Comparison of ENCODE assay signal across 1 cellular context in the genomic region with DNA sequence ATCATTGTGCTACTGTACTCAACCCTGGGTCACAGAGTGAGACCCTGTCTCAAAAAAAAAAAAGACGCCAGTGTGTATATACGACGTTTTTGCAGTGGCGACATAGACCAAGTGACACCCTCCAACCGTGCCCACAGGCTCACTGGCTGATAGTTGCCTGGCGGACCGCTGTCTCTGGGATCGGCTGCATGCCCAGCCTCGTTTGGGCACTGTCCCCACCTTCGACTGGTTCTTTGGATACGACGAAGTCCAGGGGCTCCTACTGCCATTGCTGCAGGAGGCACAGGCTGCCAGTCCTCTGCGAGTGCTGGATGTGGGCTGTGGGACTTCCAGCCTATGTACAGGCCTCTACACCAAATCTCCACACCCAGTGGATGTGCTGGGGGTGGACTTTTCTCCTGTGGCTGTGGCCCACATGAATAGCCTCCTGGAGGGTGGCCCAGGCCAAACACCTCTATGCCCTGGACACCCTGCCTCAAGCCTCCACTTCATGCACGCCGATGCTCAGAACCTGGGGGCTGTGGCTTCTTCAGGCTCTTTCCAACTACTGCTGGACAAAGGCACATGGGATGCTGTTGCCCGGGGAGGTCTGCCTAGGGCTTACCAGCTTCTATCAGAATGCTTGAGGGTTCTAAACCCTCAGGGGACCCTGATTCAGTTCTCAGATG.
TF ChIP-seq lines count a peak whose summit lies in the region.

No MANE protein-coding gene starts in this region.

TF ChIP-seq in WTC11, 78 proteins besides CTCF, POLR2A, EP300 and RAD21 (continued from another document):
- TF ChIP-seq, protein P1, sequence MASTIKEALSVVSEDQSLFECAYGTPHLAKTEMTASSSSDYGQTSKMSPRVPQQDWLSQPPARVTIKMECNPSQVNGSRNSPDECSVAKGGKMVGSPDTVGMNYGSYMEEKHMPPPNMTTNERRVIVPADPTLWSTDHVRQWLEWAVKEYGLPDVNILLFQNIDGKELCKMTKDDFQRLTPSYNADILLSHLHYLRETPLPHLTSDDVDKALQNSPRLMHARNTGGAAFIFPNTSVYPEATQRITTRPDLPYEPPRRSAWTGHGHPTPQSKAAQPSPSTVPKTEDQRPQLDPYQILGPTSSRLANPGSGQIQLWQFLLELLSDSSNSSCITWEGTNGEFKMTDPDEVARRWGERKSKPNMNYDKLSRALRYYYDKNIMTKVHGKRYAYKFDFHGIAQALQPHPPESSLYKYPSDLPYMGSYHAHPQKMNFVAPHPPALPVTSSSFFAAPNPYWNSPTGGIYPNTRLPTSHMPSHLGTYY (CRISPR knock-in tag; IDR thresholded peaks at IDR 0.05) = 0 out of 2 replicates have a peak, but pooled peaks have one; percentile 19
- TF ChIP-seq FOXK1 (CRISPR knock-in tag; IDR thresholded peaks at IDR 0.05) (no peak), MAX (CRISPR knock-in tag; IDR thresholded peaks at IDR 0.05) (no peak), TCF7 (CRISPR knock-in tag; IDR thresholded peaks at IDR 0.05; ENCODE audit: low read depth) (no peak), ESRRA (CRISPR knock-in tag; IDR thresholded peaks at IDR 0.05; ENCODE audit: borderline replicate concordance) (no peak), FOXJ3 (CRISPR knock-in tag; IDR thresholded peaks at IDR 0.05; ENCODE audit: borderline replicate concordance) (0 out of 2 replicates have a peak, but pooled peaks have one; percentile 45), IRF2 (CRISPR knock-in tag; IDR thresholded peaks at IDR 0.05; ENCODE audit: borderline replicate concordance, low read depth) (no peak), NR1H2 (CRISPR knock-in tag; IDR thresholded peaks at IDR 0.05) (no peak), ELF4 (CRISPR knock-in tag; IDR thresholded peaks at IDR 0.05; ENCODE audit: low read depth) (no peak), ATF2 (CRISPR knock-in tag; IDR thresholded peaks at IDR 0.05; ENCODE audit: borderline replicate concordance, low read depth) (no peak), JAZF1 (CRISPR knock-in tag; IDR thresholded peaks at IDR 0.05) (no peak), ZNF423 (CRISPR knock-in tag; IDR thresholded peaks at IDR 0.05) (no peak), NR3C1 (CRISPR knock-in tag; conservative IDR thresholded peaks at IDR 0.05; ENCODE audit: low read depth) (no peak), NFATC4 (CRISPR knock-in tag; IDR thresholded peaks at IDR 0.05) (peak; percentile 19), SOX15 (CRISPR knock-in tag; IDR thresholded peaks at IDR 0.05) (no peak), ZNF232 (CRISPR knock-in tag; IDR thresholded peaks at IDR 0.05) (no peak), TEAD1 (CRISPR knock-in tag; IDR thresholded peaks at IDR 0.05) (no peak), SP1 (CRISPR knock-in tag; conservative IDR thresholded peaks at IDR 0.05) (no peak), OVOL2 (CRISPR knock-in tag; IDR thresholded peaks at IDR 0.05; ENCODE audit: borderline replicate concordance) (no peak), NFE2L1 (CRISPR knock-in tag; IDR thresholded peaks at IDR 0.05) (no peak), HMGA2 (CRISPR knock-in tag; IDR thresholded peaks at IDR 0.05) (no peak)
- TF ChIP-seq, protein P2, sequence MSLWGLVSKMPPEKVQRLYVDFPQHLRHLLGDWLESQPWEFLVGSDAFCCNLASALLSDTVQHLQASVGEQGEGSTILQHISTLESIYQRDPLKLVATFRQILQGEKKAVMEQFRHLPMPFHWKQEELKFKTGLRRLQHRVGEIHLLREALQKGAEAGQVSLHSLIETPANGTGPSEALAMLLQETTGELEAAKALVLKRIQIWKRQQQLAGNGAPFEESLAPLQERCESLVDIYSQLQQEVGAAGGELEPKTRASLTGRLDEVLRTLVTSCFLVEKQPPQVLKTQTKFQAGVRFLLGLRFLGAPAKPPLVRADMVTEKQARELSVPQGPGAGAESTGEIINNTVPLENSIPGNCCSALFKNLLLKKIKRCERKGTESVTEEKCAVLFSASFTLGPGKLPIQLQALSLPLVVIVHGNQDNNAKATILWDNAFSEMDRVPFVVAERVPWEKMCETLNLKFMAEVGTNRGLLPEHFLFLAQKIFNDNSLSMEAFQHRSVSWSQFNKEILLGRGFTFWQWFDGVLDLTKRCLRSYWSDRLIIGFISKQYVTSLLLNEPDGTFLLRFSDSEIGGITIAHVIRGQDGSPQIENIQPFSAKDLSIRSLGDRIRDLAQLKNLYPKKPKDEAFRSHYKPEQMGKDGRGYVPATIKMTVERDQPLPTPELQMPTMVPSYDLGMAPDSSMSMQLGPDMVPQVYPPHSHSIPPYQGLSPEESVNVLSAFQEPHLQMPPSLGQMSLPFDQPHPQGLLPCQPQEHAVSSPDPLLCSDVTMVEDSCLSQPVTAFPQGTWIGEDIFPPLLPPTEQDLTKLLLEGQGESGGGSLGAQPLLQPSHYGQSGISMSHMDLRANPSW (CRISPR knock-in tag; conservative IDR thresholded peaks at IDR 0.05; ENCODE audit: low read depth) = no peak; the same call in 1 of the 2 replicates
- TF ChIP-seq, protein P3, sequence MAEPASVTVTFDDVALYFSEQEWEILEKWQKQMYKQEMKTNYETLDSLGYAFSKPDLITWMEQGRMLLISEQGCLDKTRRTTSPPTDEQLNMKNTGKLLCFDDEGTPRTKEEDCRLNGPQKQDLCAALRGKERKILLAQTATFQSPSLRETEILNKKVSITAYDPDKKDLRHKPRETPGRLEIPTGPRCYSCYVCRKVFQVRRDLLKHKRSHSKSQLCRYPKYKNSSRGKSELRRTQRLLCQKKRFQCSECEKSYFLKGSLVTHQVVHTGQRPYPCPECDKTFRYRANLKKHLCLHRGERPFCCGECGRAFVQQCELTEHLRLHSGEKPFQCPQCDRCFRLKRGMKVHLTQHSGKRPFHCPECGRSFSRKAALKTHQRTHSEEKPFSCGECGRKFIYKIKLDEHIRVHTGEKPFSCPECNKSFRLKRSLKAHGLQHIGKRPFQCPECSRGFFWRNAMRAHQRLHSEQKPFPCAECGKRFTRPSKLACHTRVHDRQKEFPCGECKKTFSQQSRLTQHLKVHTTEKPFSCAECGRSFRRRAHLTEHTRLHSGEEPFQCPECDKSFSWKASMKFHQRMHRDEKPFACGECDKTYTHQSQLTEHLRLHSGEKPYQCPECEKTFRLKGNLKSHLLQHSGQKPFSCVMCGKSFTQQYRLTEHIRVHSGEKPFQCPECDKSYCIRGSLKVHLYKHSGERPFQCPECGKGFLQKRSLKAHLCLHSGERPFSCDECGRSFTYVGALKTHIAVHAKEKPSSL (CRISPR knock-in tag; conservative IDR thresholded peaks at IDR 0.05) = peak; percentile 56; the same call in 1 of the 2 replicates
- TF ChIP-seq, protein P4, sequence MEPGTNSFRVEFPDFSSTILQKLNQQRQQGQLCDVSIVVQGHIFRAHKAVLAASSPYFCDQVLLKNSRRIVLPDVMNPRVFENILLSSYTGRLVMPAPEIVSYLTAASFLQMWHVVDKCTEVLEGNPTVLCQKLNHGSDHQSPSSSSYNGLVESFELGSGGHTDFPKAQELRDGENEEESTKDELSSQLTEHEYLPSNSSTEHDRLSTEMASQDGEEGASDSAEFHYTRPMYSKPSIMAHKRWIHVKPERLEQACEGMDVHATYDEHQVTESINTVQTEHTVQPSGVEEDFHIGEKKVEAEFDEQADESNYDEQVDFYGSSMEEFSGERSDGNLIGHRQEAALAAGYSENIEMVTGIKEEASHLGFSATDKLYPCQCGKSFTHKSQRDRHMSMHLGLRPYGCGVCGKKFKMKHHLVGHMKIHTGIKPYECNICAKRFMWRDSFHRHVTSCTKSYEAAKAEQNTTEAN (CRISPR knock-in tag; IDR thresholded peaks at IDR 0.05) = no peak
- TF ChIP-seq, protein P5, sequence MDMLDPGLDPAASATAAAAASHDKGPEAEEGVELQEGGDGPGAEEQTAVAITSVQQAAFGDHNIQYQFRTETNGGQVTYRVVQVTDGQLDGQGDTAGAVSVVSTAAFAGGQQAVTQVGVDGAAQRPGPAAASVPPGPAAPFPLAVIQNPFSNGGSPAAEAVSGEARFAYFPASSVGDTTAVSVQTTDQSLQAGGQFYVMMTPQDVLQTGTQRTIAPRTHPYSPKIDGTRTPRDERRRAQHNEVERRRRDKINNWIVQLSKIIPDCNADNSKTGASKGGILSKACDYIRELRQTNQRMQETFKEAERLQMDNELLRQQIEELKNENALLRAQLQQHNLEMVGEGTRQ (CRISPR knock-in tag; IDR thresholded peaks at IDR 0.05) = no peak
- TF ChIP-seq, protein P6, sequence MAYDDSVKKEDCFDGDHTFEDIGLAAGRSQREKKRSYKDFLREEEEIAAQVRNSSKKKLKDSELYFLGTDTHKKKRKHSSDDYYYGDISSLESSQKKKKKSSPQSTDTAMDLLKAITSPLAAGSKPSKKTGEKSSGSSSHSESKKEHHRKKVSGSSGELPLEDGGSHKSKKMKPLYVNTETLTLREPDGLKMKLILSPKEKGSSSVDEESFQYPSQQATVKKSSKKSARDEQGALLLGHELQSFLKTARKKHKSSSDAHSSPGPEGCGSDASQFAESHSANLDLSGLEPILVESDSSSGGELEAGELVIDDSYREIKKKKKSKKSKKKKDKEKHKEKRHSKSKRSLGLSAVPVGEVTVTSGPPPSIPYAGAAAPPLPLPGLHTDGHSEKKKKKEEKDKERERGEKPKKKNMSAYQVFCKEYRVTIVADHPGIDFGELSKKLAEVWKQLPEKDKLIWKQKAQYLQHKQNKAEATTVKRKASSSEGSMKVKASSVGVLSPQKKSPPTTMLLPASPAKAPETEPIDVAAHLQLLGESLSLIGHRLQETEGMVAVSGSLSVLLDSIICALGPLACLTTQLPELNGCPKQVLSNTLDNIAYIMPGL (CRISPR knock-in tag; IDR thresholded peaks at IDR 0.05) = no peak
- TF ChIP-seq, protein P7, sequence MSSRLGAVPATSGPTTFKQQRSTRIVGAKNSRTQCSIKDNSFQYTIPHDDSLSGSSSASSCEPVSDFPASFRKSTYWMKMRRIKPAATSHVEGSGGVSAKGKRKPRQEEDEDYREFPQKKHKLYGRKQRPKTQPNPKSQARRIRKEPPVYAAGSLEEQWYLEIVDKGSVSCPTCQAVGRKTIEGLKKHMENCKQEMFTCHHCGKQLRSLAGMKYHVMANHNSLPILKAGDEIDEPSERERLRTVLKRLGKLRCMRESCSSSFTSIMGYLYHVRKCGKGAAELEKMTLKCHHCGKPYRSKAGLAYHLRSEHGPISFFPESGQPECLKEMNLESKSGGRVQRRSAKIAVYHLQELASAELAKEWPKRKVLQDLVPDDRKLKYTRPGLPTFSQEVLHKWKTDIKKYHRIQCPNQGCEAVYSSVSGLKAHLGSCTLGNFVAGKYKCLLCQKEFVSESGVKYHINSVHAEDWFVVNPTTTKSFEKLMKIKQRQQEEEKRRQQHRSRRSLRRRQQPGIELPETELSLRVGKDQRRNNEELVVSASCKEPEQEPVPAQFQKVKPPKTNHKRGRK (CRISPR knock-in tag; IDR thresholded peaks at IDR 0.05; ENCODE audit: borderline replicate concordance) = no peak
- TF ChIP-seq, protein P8, sequence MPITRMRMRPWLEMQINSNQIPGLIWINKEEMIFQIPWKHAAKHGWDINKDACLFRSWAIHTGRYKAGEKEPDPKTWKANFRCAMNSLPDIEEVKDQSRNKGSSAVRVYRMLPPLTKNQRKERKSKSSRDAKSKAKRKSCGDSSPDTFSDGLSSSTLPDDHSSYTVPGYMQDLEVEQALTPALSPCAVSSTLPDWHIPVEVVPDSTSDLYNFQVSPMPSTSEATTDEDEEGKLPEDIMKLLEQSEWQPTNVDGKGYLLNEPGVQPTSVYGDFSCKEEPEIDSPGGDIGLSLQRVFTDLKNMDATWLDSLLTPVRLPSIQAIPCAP (CRISPR knock-in tag; IDR thresholded peaks at IDR 0.05) = no peak
- TF ChIP-seq, protein P9, sequence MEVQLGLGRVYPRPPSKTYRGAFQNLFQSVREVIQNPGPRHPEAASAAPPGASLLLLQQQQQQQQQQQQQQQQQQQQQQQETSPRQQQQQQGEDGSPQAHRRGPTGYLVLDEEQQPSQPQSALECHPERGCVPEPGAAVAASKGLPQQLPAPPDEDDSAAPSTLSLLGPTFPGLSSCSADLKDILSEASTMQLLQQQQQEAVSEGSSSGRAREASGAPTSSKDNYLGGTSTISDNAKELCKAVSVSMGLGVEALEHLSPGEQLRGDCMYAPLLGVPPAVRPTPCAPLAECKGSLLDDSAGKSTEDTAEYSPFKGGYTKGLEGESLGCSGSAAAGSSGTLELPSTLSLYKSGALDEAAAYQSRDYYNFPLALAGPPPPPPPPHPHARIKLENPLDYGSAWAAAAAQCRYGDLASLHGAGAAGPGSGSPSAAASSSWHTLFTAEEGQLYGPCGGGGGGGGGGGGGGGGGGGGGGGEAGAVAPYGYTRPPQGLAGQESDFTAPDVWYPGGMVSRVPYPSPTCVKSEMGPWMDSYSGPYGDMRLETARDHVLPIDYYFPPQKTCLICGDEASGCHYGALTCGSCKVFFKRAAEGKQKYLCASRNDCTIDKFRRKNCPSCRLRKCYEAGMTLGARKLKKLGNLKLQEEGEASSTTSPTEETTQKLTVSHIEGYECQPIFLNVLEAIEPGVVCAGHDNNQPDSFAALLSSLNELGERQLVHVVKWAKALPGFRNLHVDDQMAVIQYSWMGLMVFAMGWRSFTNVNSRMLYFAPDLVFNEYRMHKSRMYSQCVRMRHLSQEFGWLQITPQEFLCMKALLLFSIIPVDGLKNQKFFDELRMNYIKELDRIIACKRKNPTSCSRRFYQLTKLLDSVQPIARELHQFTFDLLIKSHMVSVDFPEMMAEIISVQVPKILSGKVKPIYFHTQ (CRISPR knock-in tag; IDR thresholded peaks at IDR 0.05) = no peak; the same call in none of the 2 replicates
- TF ChIP-seq, protein P10, sequence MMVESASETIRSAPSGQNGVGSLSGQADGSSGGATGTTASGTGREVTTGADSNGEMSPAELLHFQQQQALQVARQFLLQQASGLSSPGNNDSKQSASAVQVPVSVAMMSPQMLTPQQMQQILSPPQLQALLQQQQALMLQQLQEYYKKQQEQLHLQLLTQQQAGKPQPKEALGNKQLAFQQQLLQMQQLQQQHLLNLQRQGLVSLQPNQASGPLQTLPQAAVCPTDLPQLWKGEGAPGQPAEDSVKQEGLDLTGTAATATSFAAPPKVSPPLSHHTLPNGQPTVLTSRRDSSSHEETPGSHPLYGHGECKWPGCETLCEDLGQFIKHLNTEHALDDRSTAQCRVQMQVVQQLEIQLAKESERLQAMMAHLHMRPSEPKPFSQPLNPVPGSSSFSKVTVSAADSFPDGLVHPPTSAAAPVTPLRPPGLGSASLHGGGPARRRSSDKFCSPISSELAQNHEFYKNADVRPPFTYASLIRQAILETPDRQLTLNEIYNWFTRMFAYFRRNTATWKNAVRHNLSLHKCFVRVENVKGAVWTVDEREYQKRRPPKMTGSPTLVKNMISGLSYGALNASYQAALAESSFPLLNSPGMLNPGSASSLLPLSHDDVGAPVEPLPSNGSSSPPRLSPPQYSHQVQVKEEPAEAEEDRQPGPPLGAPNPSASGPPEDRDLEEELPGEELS (CRISPR knock-in tag; IDR thresholded peaks at IDR 0.05) = no peak
